Comparison of ENCODE assay signal across 2 cellular contexts in the genomic region with DNA sequence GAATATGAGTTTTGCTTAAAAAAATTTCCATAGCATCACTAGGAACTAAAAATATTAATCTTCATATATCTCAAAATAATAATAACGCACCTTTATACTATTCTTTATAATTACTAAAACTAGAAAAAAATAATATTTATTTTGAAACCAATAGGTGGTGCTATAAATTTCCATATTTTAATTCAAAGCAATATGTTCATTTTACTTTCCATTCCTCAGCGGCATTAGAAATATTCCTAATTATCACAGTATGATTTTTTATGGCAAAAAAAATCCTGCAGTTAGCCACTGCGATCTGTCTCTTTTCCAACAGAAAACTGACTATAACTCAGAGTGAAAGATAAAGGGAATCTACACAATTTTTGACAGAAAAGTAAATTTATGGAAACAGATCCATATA.
A peak's percentile ranks its signal among the peaks of the same experiment; 100 is the strongest.
TF ChIP-seq lines count a peak whose summit lies in the region.

No MANE protein-coding gene starts in this region.

TF ChIP-seq in A549, 52 proteins besides CTCF, POLR2A, EP300 and RAD21 (continued from another document):
- TF ChIP-seq SMC3 (IDR thresholded peaks at IDR 0.05): peak; percentile 34; the same call in 1 of the 3 replicates
- no peak for TF ChIP-seq TP53 (CRISPR knock-in tag; IDR thresholded peaks at IDR 0.05)
- TF ChIP-seq EHMT2 (IDR thresholded peaks at IDR 0.05; ENCODE audit: low read depth): no peak

TF ChIP-seq in neural cell, 6 proteins besides CTCF, POLR2A, EP300 and RAD21 (continued from another document):
- TF ChIP-seq, protein P1, sequence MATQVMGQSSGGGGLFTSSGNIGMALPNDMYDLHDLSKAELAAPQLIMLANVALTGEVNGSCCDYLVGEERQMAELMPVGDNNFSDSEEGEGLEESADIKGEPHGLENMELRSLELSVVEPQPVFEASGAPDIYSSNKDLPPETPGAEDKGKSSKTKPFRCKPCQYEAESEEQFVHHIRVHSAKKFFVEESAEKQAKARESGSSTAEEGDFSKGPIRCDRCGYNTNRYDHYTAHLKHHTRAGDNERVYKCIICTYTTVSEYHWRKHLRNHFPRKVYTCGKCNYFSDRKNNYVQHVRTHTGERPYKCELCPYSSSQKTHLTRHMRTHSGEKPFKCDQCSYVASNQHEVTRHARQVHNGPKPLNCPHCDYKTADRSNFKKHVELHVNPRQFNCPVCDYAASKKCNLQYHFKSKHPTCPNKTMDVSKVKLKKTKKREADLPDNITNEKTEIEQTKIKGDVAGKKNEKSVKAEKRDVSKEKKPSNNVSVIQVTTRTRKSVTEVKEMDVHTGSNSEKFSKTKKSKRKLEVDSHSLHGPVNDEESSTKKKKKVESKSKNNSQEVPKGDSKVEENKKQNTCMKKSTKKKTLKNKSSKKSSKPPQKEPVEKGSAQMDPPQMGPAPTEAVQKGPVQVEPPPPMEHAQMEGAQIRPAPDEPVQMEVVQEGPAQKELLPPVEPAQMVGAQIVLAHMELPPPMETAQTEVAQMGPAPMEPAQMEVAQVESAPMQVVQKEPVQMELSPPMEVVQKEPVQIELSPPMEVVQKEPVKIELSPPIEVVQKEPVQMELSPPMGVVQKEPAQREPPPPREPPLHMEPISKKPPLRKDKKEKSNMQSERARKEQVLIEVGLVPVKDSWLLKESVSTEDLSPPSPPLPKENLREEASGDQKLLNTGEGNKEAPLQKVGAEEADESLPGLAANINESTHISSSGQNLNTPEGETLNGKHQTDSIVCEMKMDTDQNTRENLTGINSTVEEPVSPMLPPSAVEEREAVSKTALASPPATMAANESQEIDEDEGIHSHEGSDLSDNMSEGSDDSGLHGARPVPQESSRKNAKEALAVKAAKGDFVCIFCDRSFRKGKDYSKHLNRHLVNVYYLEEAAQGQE (IDR thresholded peaks at IDR 0.05; ENCODE audit: borderline replicate concordance): no peak
- TF ChIP-seq EZH2 (IDR thresholded peaks at IDR 0.05; ENCODE audit: borderline replicate concordance, insufficient read depth, low read length, poor library complexity, severe bottlenecking) (no peak), MXI1 (conservative IDR thresholded peaks at IDR 0.05; ENCODE audit: poor library complexity, severe bottlenecking) (no peak)
